ENCODE assay signal across 11 cellular contexts in genomic region chr15:26854435-26854834, GRCh38.
"Had no signal": no experiment of that assay in that cellular context is flagged by ENCODE, and none has a peak within 500 bp of the region (broad histone marks: within the 10 kb centered on the region; RNA-seq: fewer than 3 reads in every experiment).

No MANE protein-coding gene starts in this region.

- H3K4me3 ChIP-seq: GM23248, GM23338, HAP-1 had no signal

- ATAC-seq: GM23338, HCT116 had no signal

- H3K4me2 ChIP-seq: GM23338 had no signal

- DNase-seq: GM23248, GOT3, H7, H9, HCEC 1CT, HFFc6 had no signal

- H3K36me3 ChIP-seq: HAP-1 had no signal

- H2AFZ ChIP-seq: GM23248, GM23338 had no signal

- H3K27ac ChIP-seq: GM23248 had no signal

- H3K9ac ChIP-seq: GM23248 had no signal

- FAIRE-seq: H1, H54 had no signal

- H3K9me3 ChIP-seq: HAP-1 had no signal

- H3K4me1 ChIP-seq: HAP-1 had no signal
